9 cellular contexts compared by ENCODE assay signal in genomic region chr1:185483647-185484450, GRCh38.
DNase-seq lines count a peak whose midpoint lies in the region; ATAC-seq and TF ChIP-seq lines count a peak whose summit lies in the region.
"Had no signal": no experiment of that assay in that cellular context is flagged by ENCODE, and none has a peak within 500 bp of the region (broad histone marks: within the 10 kb centered on the region; RNA-seq: fewer than 3 reads in every experiment).

No MANE protein-coding gene starts in this region.

- H3K27ac Mint-ChIP-seq in CD8-positive, alpha-beta memory T cell = no peak overlapping the region
- H3K27ac Mint-ChIP-seq: activated naive CD8-positive, alpha-beta T cell treated with anti-CD3 and anti-CD28 coated beads, Interleukin-2, amount 10 ng/mL, durations not matched to agents 7 days and 5 days had no signal

- H3K27me3 ChIP-seq in brain microvascular endothelial cell (replicated peaks) (no peaks in the 10 kb centered on the region), right lobe of liver (peaks cover 0 to 2% of the 10 kb centered on the region in 2 donors)
- H3K27me3 ChIP-seq in CD8-positive, alpha-beta memory T cell (ENCODE audit: insufficient read depth, low read length, poor library complexity, severe bottlenecking) = no peaks in the 10 kb centered on the region

- peaks cover 0 to 11% (median 0%) of the 10 kb centered on the region in 3 donors for H3K36me3 Mint-ChIP-seq in CD8-positive, alpha-beta memory T cell

- no peaks in the 10 kb centered on the region for H3K9me3 Mint-ChIP-seq in CD8-positive, alpha-beta memory T cell

- POLR2A ChIA-PET in CD8-positive, alpha-beta memory T cell (lab: Charles Lee) = no interaction called here

- CTCF ChIA-PET in CD8-positive, alpha-beta memory T cell (lab: Charles Lee) = no interaction called here

- in situ Hi-C loops in brain microvascular endothelial cell (cut with HindIII; ENCODE audit: low pct_ligation_motif_present, low sequenced_read_pairs) = no loop called here

- DNase-seq in COLO829 (ENCODE audit: low spot score) (peak; percentile 85), NCI-H187 (lab: John Stamatoyannopoulos, UW) (peak; percentile 88 to 97), brain microvascular endothelial cell (peak; percentile 83), right lobe of liver (no peak), NCI-H526 treated with DMSO at 0.1 percent for 48 hours (lab: John Stamatoyannopoulos, UW) (no peak), coronary artery (ENCODE audit: low spot score) (no peak)
- no peak for DNase-seq in activated effector memory CD4-positive, alpha-beta T cell treated with Interleukin-2 at 50 U/mL for 16 hours
- DNase-seq in CD8-positive, alpha-beta memory T cell = no peak
- DNase-seq: activated naive CD8-positive, alpha-beta T cell treated with anti-CD3 and anti-CD28 coated beads, Interleukin-2, amount 10 ng/mL, durations not matched to agents 7 days and 5 days had no signal

- no peak overlapping the region for H3K4me3 Mint-ChIP-seq in CD8-positive, alpha-beta memory T cell
- H3K4me3 Mint-ChIP-seq: activated naive CD8-positive, alpha-beta T cell treated with anti-CD3 and anti-CD28 coated beads, Interleukin-2, amount 10 ng/mL, durations not matched to agents 7 days and 5 days had no signal

- H3K27me3 Mint-ChIP-seq in CD8-positive, alpha-beta memory T cell = peaks cover 0 to 5% of the 10 kb centered on the region in 2 donors
- H3K27me3 Mint-ChIP-seq: activated naive CD8-positive, alpha-beta T cell treated with anti-CD3 and anti-CD28 coated beads, Interleukin-2, amount 10 ng/mL, durations not matched to agents 7 days and 5 days had no signal

- TF ChIP-seq CTCF in brain microvascular endothelial cell (IDR thresholded peaks at IDR 0.05; ENCODE audit: low read depth, low read length, missing control alignments) (no peak), right lobe of liver (IDR thresholded peaks at IDR 0.05) (no peak), coronary artery (IDR thresholded peaks at IDR 0.05) (no peak)

- no peak for TF ChIP-seq POLR2A in right lobe of liver (IDR thresholded peaks at IDR 0.05)

- H3K4me3 ChIP-seq in brain microvascular endothelial cell (ENCODE audit: low read depth, low read length) = no peak overlapping the region
- H3K4me3 ChIP-seq in right lobe of liver = no peak overlapping the region
- no peak overlapping the region for H3K4me3 ChIP-seq in coronary artery
- no peak overlapping the region for H3K4me3 ChIP-seq in CD8-positive, alpha-beta memory T cell (ENCODE audit: low read length)

- peak overlapping the region; percentile 32 for H3K27ac ChIP-seq in brain microvascular endothelial cell
- peak overlapping the region; percentile 5 to 22 (median 8) for H3K27ac ChIP-seq in right lobe of liver
- H3K27ac ChIP-seq in coronary artery = peak overlapping the region in 1 of 2 donors; percentile 26
- H3K27ac ChIP-seq in CD8-positive, alpha-beta memory T cell (ENCODE audit: low read depth, low read length) = no peak overlapping the region

- no peaks in the 10 kb centered on the region for H3K9me3 ChIP-seq in right lobe of liver
- H3K9me3 ChIP-seq in CD8-positive, alpha-beta memory T cell (ENCODE audit: low read length) = no peaks in the 10 kb centered on the region

- H3K36me3 ChIP-seq in brain microvascular endothelial cell (replicated peaks) (no peaks in the 10 kb centered on the region), right lobe of liver (no peaks in the 10 kb centered on the region)
- H3K36me3 ChIP-seq in CD8-positive, alpha-beta memory T cell (ENCODE audit: insufficient read depth, low read length) = no peaks in the 10 kb centered on the region

- 79% methylated on average over 2 of the region's 2 CpGs for WGBS in right lobe of liver (ENCODE audit: insufficient coverage, low coverage, low lambda C conversion rate, missing lambda C conversion rate)

- no peaks in the 10 kb centered on the region for H3K4me1 Mint-ChIP-seq in CD8-positive, alpha-beta memory T cell

- peaks cover 0 to 42% (median 12%) of the 10 kb centered on the region in 4 donors for H3K4me1 ChIP-seq in right lobe of liver
- H3K4me1 ChIP-seq in CD8-positive, alpha-beta memory T cell (ENCODE audit: insufficient read depth, low read length) = no peaks in the 10 kb centered on the region

- intact Hi-C loops in right lobe of liver (cut with DNase I) = no loop called here

- ATAC-seq in right lobe of liver = peak; percentile 36 to 71 (median 58)

Comparison
In these comparisons a context has a peak if more than half of its experiments do, and no peak if none do; other contexts are left out.
1. DNase-seq: peak in COLO829 (single experiment), NCI-H187 (2 of 2) and brain microvascular endothelial cell (single experiment); none in right lobe of liver (0 of 3), NCI-H526 treated with DMSO at 0.1 percent for 48 hours (single experiment), activated effector memory CD4-positive, alpha-beta T cell treated with Interleukin-2 at 50 U/mL for 16 hours (single experiment), coronary artery (single experiment) and CD8-positive, alpha-beta memory T cell (0 of 5).